Comparison of ENCODE assay signal across 20 cellular contexts in genomic region chr12:45611061-45611460, GRCh38.
DNase-seq lines count a peak whose midpoint lies in the region; ATAC-seq and TF ChIP-seq lines count a peak whose summit lies in the region.
"Had no signal": no experiment of that assay in that cellular context is flagged by ENCODE, and none has a peak within 500 bp of the region (broad histone marks: within the 10 kb centered on the region; RNA-seq: fewer than 3 reads in every experiment).

No MANE protein-coding gene starts in this region.

- H3K9me3 ChIP-seq in breast epithelium, result peaks cover 0 to 3% of the 10 kb centered on the region in 2 donors
- H3K9me3 ChIP-seq: colonic mucosa, ovary, vagina had no signal

- H3K36me3 Mint-ChIP-seq in MCF 10A (ENCODE audit: insufficient read depth, unreplicated experiment), result no peaks in the 10 kb centered on the region
- no peaks in the 10 kb centered on the region for H3K36me3 Mint-ChIP-seq in activated B cell treated with CpG ODN at 0.5 μM for 24 hours (ENCODE audit: low read depth)
- no peaks in the 10 kb centered on the region for H3K36me3 Mint-ChIP-seq in stimulated activated naive B cell treated with anti-CD40 and anti-IgM and Interleukin-4, amounts not matched to agents 10 μg/mL and 1 μg/mL and 100 μg/mL, for 72 hours
- H3K36me3 Mint-ChIP-seq: CD4-positive, alpha-beta memory T cell; T-cell had no signal

- CTCF ChIA-PET in MCF 10A (lab: Yijun Ruan, JAX) (no interaction called here), activated B cell treated with CpG ODN at 0.5 μM for 24 hours (lab: Charles Lee) (no interaction called here)

- no peak for TF ChIP-seq POLR2A in breast epithelium (IDR thresholded peaks at IDR 0.05)

- H3K27ac Mint-ChIP-seq in MCF 10A (ENCODE audit: low read depth, unreplicated experiment), result no peak overlapping the region
- no peak overlapping the region for H3K27ac Mint-ChIP-seq in activated B cell treated with CpG ODN at 0.5 μM for 24 hours
- H3K27ac Mint-ChIP-seq in stimulated activated naive B cell treated with anti-CD40 and anti-IgM and Interleukin-4, amounts not matched to agents 10 μg/mL and 1 μg/mL and 100 μg/mL, for 72 hours, result no peak overlapping the region
- H3K27ac Mint-ChIP-seq: activated T-helper 17 cell treated with anti-CD3 and anti-CD28 coated beads, Interleukin-2, amount 50 U/mL, for 72 hours; CD4-positive, alpha-beta memory T cell; stimulated activated naive CD8-positive, alpha-beta T cell treated with anti-CD3 and anti-CD28 coated beads, Interleukin-15, Interleukin-2, amounts not matched to agents 100 ng/mL and 50 ng/mL, for 24 hours; T-cell had no signal

- H3K36me3 ChIP-seq in breast epithelium, result no peaks in the 10 kb centered on the region
- H3K36me3 ChIP-seq: colonic mucosa, ovary, vagina had no signal

- no peaks in the 10 kb centered on the region for H3K27me3 ChIP-seq in breast epithelium
- H3K27me3 ChIP-seq: colonic mucosa, ovary, vagina had no signal

- peaks cover under 1% of the 10 kb centered on the region for H3K9me3 Mint-ChIP-seq in MCF 10A (ENCODE audit: unreplicated experiment)
- H3K9me3 Mint-ChIP-seq in activated B cell treated with CpG ODN at 0.5 μM for 24 hours, result peaks cover 2% of the 10 kb centered on the region
- H3K9me3 Mint-ChIP-seq in stimulated activated naive B cell treated with anti-CD40 and anti-IgM and Interleukin-4, amounts not matched to agents 10 μg/mL and 1 μg/mL and 100 μg/mL, for 72 hours, result peaks cover 0 to 2% of the 10 kb centered on the region in 2 donors
- H3K9me3 Mint-ChIP-seq: activated T-helper 17 cell treated with anti-CD3 and anti-CD28 coated beads, Interleukin-2, amount 50 U/mL, for 72 hours; stimulated activated naive CD8-positive, alpha-beta T cell treated with anti-CD3 and anti-CD28 coated beads, Interleukin-15, Interleukin-2, amounts not matched to agents 100 ng/mL and 50 ng/mL, for 24 hours had no signal

- TF ChIP-seq CTCF in breast epithelium (IDR thresholded peaks at IDR 0.05) (no peak), MCF 10A (IDR thresholded peaks at IDR 0.05; ENCODE audit: unreplicated experiment) (no peak), activated B cell treated with CpG ODN at 0.5 μM for 24 hours (IDR thresholded peaks at IDR 0.05) (no peak)

- H3K4me1 ChIP-seq in breast epithelium, result no peaks in the 10 kb centered on the region
- H3K4me1 ChIP-seq: colonic mucosa, vagina had no signal

- H3K27ac ChIP-seq in breast epithelium, result no peak overlapping the region
- H3K27ac ChIP-seq: colonic mucosa, epithelial cell of prostate, ovary, vagina had no signal

- POLR2A ChIA-PET in MCF 10A (lab: Yijun Ruan, JAX), result no interaction called here
- POLR2A ChIA-PET in activated B cell treated with CpG ODN at 0.5 μM for 24 hours (lab: Charles Lee), result no interaction called here

- intact Hi-C loops in breast epithelium (cut with DNase I; ENCODE audit: low total_unique reads) (no loop called here), MCF 10A (cut with micrococcal nuclease) (no loop called here), activated B cell treated with CpG ODN at 0.5 μM for 24 hours (cut with micrococcal nuclease) (loop anchor here (5.0 kb wide), 1 partner anchor 34 kb away; no protein-coding TSS in a partner anchor), head of caudate nucleus (cut with DNase I) (loop anchor here (10.0 kb wide), 1 partner anchor 114 kb away; the partner anchor contains the start of gene ARID2)

- peak overlapping the region in 2 of 3 donors; percentile 31 to 58 for H3K4me3 ChIP-seq in breast epithelium
- H3K4me3 ChIP-seq: colonic mucosa, ovary, vagina had no signal

- no peak overlapping the region for H3K4me3 Mint-ChIP-seq in MCF 10A (ENCODE audit: unreplicated experiment)
- peak overlapping the region; percentile 44 for H3K4me3 Mint-ChIP-seq in activated B cell treated with CpG ODN at 0.5 μM for 24 hours
- peak overlapping the region; percentile 44 to 61 for H3K4me3 Mint-ChIP-seq in stimulated activated naive B cell treated with anti-CD40 and anti-IgM and Interleukin-4, amounts not matched to agents 10 μg/mL and 1 μg/mL and 100 μg/mL, for 72 hours
- H3K4me3 Mint-ChIP-seq: stimulated activated naive CD8-positive, alpha-beta T cell treated with anti-CD3 and anti-CD28 coated beads, Interleukin-15, Interleukin-2, amounts not matched to agents 100 ng/mL and 50 ng/mL, for 24 hours; T-cell had no signal

- peaks cover 17% of the 10 kb centered on the region for H3K4me1 Mint-ChIP-seq in MCF 10A (ENCODE audit: insufficient read depth, unreplicated experiment)
- peaks cover 17% of the 10 kb centered on the region for H3K4me1 Mint-ChIP-seq in activated B cell treated with CpG ODN at 0.5 μM for 24 hours
- H3K4me1 Mint-ChIP-seq in stimulated activated naive B cell treated with anti-CD40 and anti-IgM and Interleukin-4, amounts not matched to agents 10 μg/mL and 1 μg/mL and 100 μg/mL, for 72 hours, result peaks cover 0 to 6% of the 10 kb centered on the region in 2 donors
- H3K4me1 Mint-ChIP-seq: activated T-helper 17 cell treated with anti-CD3 and anti-CD28 coated beads, Interleukin-2, amount 50 U/mL, for 72 hours had no signal

- H3K27me3 Mint-ChIP-seq in MCF 10A (ENCODE audit: insufficient read depth, unreplicated experiment) (no peaks in the 10 kb centered on the region), activated B cell treated with CpG ODN at 0.5 μM for 24 hours (no peaks in the 10 kb centered on the region)
- peaks cover 0 to 11% of the 10 kb centered on the region in 2 donors for H3K27me3 Mint-ChIP-seq in stimulated activated naive B cell treated with anti-CD40 and anti-IgM and Interleukin-4, amounts not matched to agents 10 μg/mL and 1 μg/mL and 100 μg/mL, for 72 hours
- H3K27me3 Mint-ChIP-seq: stimulated activated naive CD8-positive, alpha-beta T cell treated with anti-CD3 and anti-CD28 coated beads, Interleukin-15, Interleukin-2, amounts not matched to agents 100 ng/mL and 50 ng/mL, for 24 hours had no signal

- DNase-seq in breast epithelium (ENCODE audit: low spot score in 2 of 2), result no peak
- DNase-seq in MCF 10A (ENCODE audit: unreplicated experiment), result no peak
- no peak for DNase-seq in activated B cell treated with CpG ODN at 0.5 μM for 24 hours
- peak in 41 of 42 donors; percentile 15 to 78 (median 52) for DNase-seq in head of caudate nucleus
- no peak for DNase-seq in stimulated activated naive B cell treated with anti-CD40 and anti-IgM and Interleukin-4, amounts not matched to agents 10 μg/mL and 1 μg/mL and 100 μg/mL, for 72 hours
- DNase-seq in HuH-7.5 (ENCODE audit: low spot score), result no peak
- no peak for DNase-seq in globus pallidus (ENCODE audit: low spot score)
- DNase-seq in NCI-H1436 treated with DMSO at 0.1 percent for 48 hours (lab: John Stamatoyannopoulos, UW), result no peak
- DNase-seq: activated CD8-positive, alpha-beta memory T cell treated with anti-CD3 and anti-CD28 coated beads for 24 hours; amniotic stem cell; CD4-positive, alpha-beta memory T cell; colonic mucosa; KG1; NCI-H1048; ovary; T-cell had no signal

- BruUV-seq in MCF 10A (replicated peaks; lab: Mats Ljungman, UMichigan), result no TSS peak

- peak; percentile 21 for ATAC-seq in activated B cell treated with CpG ODN at 0.5 μM for 24 hours (ENCODE audit: low read depth)
- peak in 1 of 2 donors; percentile 34 for ATAC-seq in stimulated activated naive B cell treated with anti-CD40 and anti-IgM and Interleukin-4, amounts not matched to agents 10 μg/mL and 1 μg/mL and 100 μg/mL, for 72 hours (replicated peaks)
- ATAC-seq: activated T-helper 17 cell treated with anti-CD3 and anti-CD28 coated beads, Interleukin-2, amount 50 U/mL, for 72 hours; T-cell had no signal

Comparison
In these comparisons a context has a peak if more than half of its experiments do, and no peak if none do; other contexts are left out.
1. DNase-seq: peak in head of caudate nucleus (41 of 42); none in breast epithelium (0 of 2), MCF 10A (single experiment), activated B cell treated with CpG ODN at 0.5 μM for 24 hours (single experiment), stimulated activated naive B cell treated with anti-CD40 and anti-IgM and Interleukin-4, amounts not matched to agents 10 μg/mL and 1 μg/mL and 100 μg/mL, for 72 hours (single experiment), HuH-7.5 (single experiment), globus pallidus (single experiment) and NCI-H1436 treated with DMSO at 0.1 percent for 48 hours (single experiment).
2. intact Hi-C loops: an anchor here in activated B cell treated with CpG ODN at 0.5 μM for 24 hours (5.0 kb wide) and head of caudate nucleus (10.0 kb wide); none called in breast epithelium and MCF 10A.